13 cellular contexts compared by ENCODE assay signal in the genomic region with DNA sequence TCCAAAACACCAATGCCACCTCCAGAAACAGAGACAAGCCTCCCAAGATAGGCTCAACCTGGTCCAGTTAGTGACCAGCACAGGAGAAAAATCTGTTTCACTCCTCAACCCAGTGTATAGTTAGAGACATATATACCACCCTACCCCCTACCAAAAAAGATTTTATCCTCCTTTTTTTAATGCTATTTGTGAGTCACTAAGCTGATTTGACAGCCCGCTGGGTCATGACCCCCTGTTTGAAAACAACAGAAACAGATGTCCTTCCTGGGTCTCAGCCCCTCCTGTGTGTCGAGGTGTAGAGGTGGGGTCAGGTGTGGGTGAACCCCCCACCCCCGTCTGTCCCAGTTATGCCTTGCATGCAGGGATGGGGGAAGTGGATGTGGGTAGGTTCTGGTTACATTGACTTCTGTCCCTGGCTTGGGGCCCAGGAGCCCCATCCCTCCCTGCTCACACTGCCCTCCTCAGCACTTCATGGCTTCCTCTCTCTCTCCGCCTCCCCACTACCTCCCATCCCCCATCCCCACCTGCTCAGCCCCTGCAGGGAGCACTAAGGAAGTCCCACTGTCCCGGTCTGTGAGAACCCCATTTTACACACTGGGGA. TPM values are rescaled to one million over a fixed set of nuclear protein-coding genes. Genes with fewer than 3 reads are reported as not detected.
DNase-seq lines count a peak whose midpoint lies in the region; ATAC-seq and TF ChIP-seq lines count a peak whose summit lies in the region.
"Had no signal": no experiment of that assay in that cellular context is flagged by ENCODE, and none has a peak within 500 bp of the region (broad histone marks: within the 10 kb centered on the region; RNA-seq: fewer than 3 reads in every experiment).

No MANE protein-coding gene starts in this region.

- no peaks in the 10 kb centered on the region for H3K9me3 ChIP-seq in BLaER1 treated with 17β-estradiol and CSF1 and Interleukin-3, amounts not matched to agents 10 nM and 100 nM (replicated peaks in 1 of 11)
- H3K9me3 ChIP-seq in HEK293 (ENCODE audit: control insufficient read depth, insufficient read depth, low read depth, low read length): no peaks in the 10 kb centered on the region

- H3K36me3 Mint-ChIP-seq in activated naive CD4-positive, alpha-beta T cell treated with anti-CD3 and anti-CD28 coated beads, Interleukin-2, amount 50 U/mL, for 72 hours: no peaks in the 10 kb centered on the region
- H3K36me3 Mint-ChIP-seq: stimulated activated memory B cell treated with anti-CD40 and anti-IgM and Interleukin-4, amounts not matched to agents 10 μg/mL and 1 μg/mL and 100 μg/mL, for 72 hours had no signal

- peak overlapping the region in 9 of 11 experiments; percentile 5 to 58 (median 31); a peak in 15 of 22 replicates for H3K9ac ChIP-seq in BLaER1 treated with 17β-estradiol and CSF1 and Interleukin-3, amounts not matched to agents 10 nM and 100 nM

- peak overlapping the region; percentile 16 to 69 (median 56) for H3K4me2 ChIP-seq in BLaER1 treated with 17β-estradiol and CSF1 and Interleukin-3, amounts not matched to agents 10 nM and 100 nM

- peaks cover 18 to 53% (median 46%) of the 10 kb centered on the region in 10 experiments for H3K4me1 ChIP-seq in BLaER1 treated with 17β-estradiol and CSF1 and Interleukin-3, amounts not matched to agents 10 nM and 100 nM
- H3K4me1 ChIP-seq in HEK293 (ENCODE audit: control insufficient read depth, insufficient read depth, low read length): no peaks in the 10 kb centered on the region

- no peak for ATAC-seq in GM18858 (IDR thresholded peaks at IDR 0.05; ENCODE audit: unreplicated experiment)
- no peak for ATAC-seq in HG03097 (IDR thresholded peaks at IDR 0.05; ENCODE audit: low FRiP score, unreplicated experiment)
- ATAC-seq in activated naive CD4-positive, alpha-beta T cell treated with anti-CD3 and anti-CD28 coated beads, Interleukin-2, amount 50 U/mL, for 72 hours: no peak
- ATAC-seq: stimulated activated memory B cell treated with anti-CD40 and anti-IgM and Interleukin-4, amounts not matched to agents 10 μg/mL and 1 μg/mL and 100 μg/mL, for 72 hours had no signal

- peaks cover 0 to 56% (median 0%) of the 10 kb centered on the region in 11 experiments; a peak in 9 of 22 replicates for H4K20me1 ChIP-seq in BLaER1 treated with 17β-estradiol and CSF1 and Interleukin-3, amounts not matched to agents 10 nM and 100 nM

- CTCF ChIA-PET in HEK293 (lab: Yijun Ruan, JAX): interaction anchor here (0.7 kb wide), 1 partner anchor 306 kb away, joined by 3 read pairs; no protein-coding TSS in a partner anchor

- no peaks in the 10 kb centered on the region for H3K9me3 Mint-ChIP-seq in activated naive CD4-positive, alpha-beta T cell treated with anti-CD3 and anti-CD28 coated beads, Interleukin-2, amount 50 U/mL, for 72 hours
- H3K9me3 Mint-ChIP-seq: stimulated activated memory B cell treated with anti-CD40 and anti-IgM and Interleukin-4, amounts not matched to agents 10 μg/mL and 1 μg/mL and 100 μg/mL, for 72 hours had no signal

- H3K27ac ChIP-seq in BLaER1 treated with 17β-estradiol and CSF1 and Interleukin-3, amounts not matched to agents 10 nM and 100 nM: peak overlapping the region in 7 of 11 experiments; percentile 12 to 38 (median 25); a peak in 9 of 22 replicates
- H3K27ac ChIP-seq in HEK293 (ENCODE audit: extremely low read depth, low read depth, low read length): no peak overlapping the region
- H3K27ac ChIP-seq in epithelial cell of prostate: peak overlapping the region; percentile 63

- no peak overlapping the region for H3K4me3 ChIP-seq in BLaER1 treated with 17β-estradiol and CSF1 and Interleukin-3, amounts not matched to agents 10 nM and 100 nM
- H3K4me3 ChIP-seq in HEK293 (ENCODE audit: low read depth, low read length): no peak overlapping the region

- TF ChIP-seq CTCF in HEK293 (tag by site-specific recombination; IDR thresholded peaks at IDR 0.05): no peak

- POLR2A ChIA-PET in HEK293 (lab: Yijun Ruan, JAX): interaction anchor here (0.8 kb wide), 1 partner anchor 13 kb away, joined by 3 read pairs; no protein-coding TSS in a partner anchor

- peaks cover 62 to 98% (median 77%) of the 10 kb centered on the region in 11 experiments for H3K36me3 ChIP-seq in BLaER1 treated with 17β-estradiol and CSF1 and Interleukin-3, amounts not matched to agents 10 nM and 100 nM
- peaks cover 36 to 70% of the 10 kb centered on the region in 2 experiments for H3K36me3 ChIP-seq in HEK293 (ENCODE audit: control insufficient read depth in 2 of 2, insufficient read depth in 1 of 2, low read length in 2 of 2)

- H3K27ac Mint-ChIP-seq in activated naive CD4-positive, alpha-beta T cell treated with anti-CD3 and anti-CD28 coated beads, Interleukin-2, amount 50 U/mL, for 72 hours: peak overlapping the region in 1 of 2 donors; percentile 77
- H3K27ac Mint-ChIP-seq: stimulated activated memory B cell treated with anti-CD40 and anti-IgM and Interleukin-4, amounts not matched to agents 10 μg/mL and 1 μg/mL and 100 μg/mL, for 72 hours had no signal

- no peaks in the 10 kb centered on the region for H3K27me3 ChIP-seq in BLaER1 treated with 17β-estradiol and CSF1 and Interleukin-3, amounts not matched to agents 10 nM and 100 nM

- DNase-seq in RPMI8226 (peak; percentile 82), epithelial cell of prostate (ENCODE audit: low read depth, low spot score) (no peak), cerebellar cortex (ENCODE audit: low spot score) (no peak)
- no peak for DNase-seq in activated naive CD4-positive, alpha-beta T cell treated with anti-CD3 and anti-CD28 coated beads, Interleukin-2, amount 50 U/mL, for 72 hours (ENCODE audit: low spot score in 2 of 2)
- DNase-seq: AML-193, hippocampal formation, NCI-H2227 treated with DMSO at 0.1 percent for 48 hours, SHP77 had no signal

TF ChIP-seq in HEK293, 187 proteins besides CTCF, POLR2A, EP300 and RAD21:
- no peak for TF ChIP-seq ZNF112 (tag by site-specific recombination; IDR thresholded peaks at IDR 0.05)
- peak; percentile 33; the same call in 1 of the 2 replicates for TF ChIP-seq ZFHX2 (tag by site-specific recombination; conservative IDR thresholded peaks at IDR 0.05)
- TF ChIP-seq EGR2 (tag by site-specific recombination; IDR thresholded peaks at IDR 0.05; ENCODE audit: low read depth): peak; percentile 45; the same call in 1 of the 2 replicates

RNA-seq across cellular contexts. Expression of gene TOMM40, which starts 14.0 kb away (rescaled TPM):
- 100 to 1,000 TPM in 1 of 2 donors, 10 to 100 TPM in 1; 38.2 to 120 TPM for total RNA-seq in activated naive CD4-positive, alpha-beta T cell treated with anti-CD3 and anti-CD28 coated beads, Interleukin-2, amount 50 U/mL, for 72 hours

RNA-seq across cellular contexts. Expression of gene APOE, which starts 28.6 kb away (rescaled TPM):
- total RNA-seq in activated naive CD4-positive, alpha-beta T cell treated with anti-CD3 and anti-CD28 coated beads, Interleukin-2, amount 50 U/mL, for 72 hours: 1 to 10 TPM in 1 of 2 donors, under 1 TPM in 1; 0.80 to 2.9 TPM

RNA-seq across cellular contexts. Expression of gene NECTIN2, which starts 30.9 kb away (rescaled TPM):
- total RNA-seq in activated naive CD4-positive, alpha-beta T cell treated with anti-CD3 and anti-CD28 coated beads, Interleukin-2, amount 50 U/mL, for 72 hours: under 1 TPM; 0.89 to 0.98 TPM

RNA-seq across cellular contexts. Expression of gene APOC1, which starts 37.4 kb away (rescaled TPM):
- under 1 TPM in 1 of 2 donors, not detected in 1; 0.61 TPM for total RNA-seq in activated naive CD4-positive, alpha-beta T cell treated with anti-CD3 and anti-CD28 coated beads, Interleukin-2, amount 50 U/mL, for 72 hours
